Comparison of ENCODE assay signal across 8 cellular contexts in genomic region chr2:144516981-144517824, GRCh38.
A peak's percentile ranks its signal among the peaks of the same experiment; 100 is the strongest.
DNase-seq lines count a peak whose midpoint lies in the region; ATAC-seq lines count a peak whose summit lies in the region.

No MANE protein-coding gene starts in this region.

- ATAC-seq in GM21360 (IDR thresholded peaks at IDR 0.05; ENCODE audit: unreplicated experiment) (peak; percentile 58), HG03571 (IDR thresholded peaks at IDR 0.05; ENCODE audit: unreplicated experiment) (peak; percentile 52)

- H3K27ac ChIP-seq in caudate nucleus (ENCODE audit: low read depth, low read length) = peak overlapping the region; percentile 98

- peak; percentile 10 for DNase-seq in DMS79 (lab: John Stamatoyannopoulos, UW)
- DNase-seq in SW 1271 (lab: John Stamatoyannopoulos, UW) = peak; percentile 53 to 72
- DNase-seq in caudate nucleus (lab: John Stamatoyannopoulos, UW) = peak in 18 of 61 donors; percentile 18 to 69 (median 46)
- DNase-seq in kidney tubule cell (ENCODE audit: low spot score) = peak; percentile 93
- peak; percentile 30 to 45 for DNase-seq in stimulated activated CD4-positive, alpha-beta T cell treated with anti-CD3 and anti-CD28 coated beads, Interleukin-15, amount 100 ng/mL, for 48 hours (ENCODE audit: low read depth in 2 of 2)
- no peak for DNase-seq in GF-D8 (lab: John Stamatoyannopoulos, UW)
